ENCODE assay signal across 21 cellular contexts in genomic region chr11:72361321-72361720, GRCh38.
"Had no signal": no experiment of that assay in that cellular context is flagged by ENCODE, and none has a peak within 500 bp of the region (broad histone marks: within the 10 kb centered on the region; RNA-seq: fewer than 3 reads in every experiment).

No MANE protein-coding gene starts in this region.

- H2AFZ ChIP-seq: parathyroid adenoma had no signal

- H3K4me3 ChIP-seq: dorsolateral prefrontal cortex, lung, prostate gland, sigmoid colon, testis, tibial nerve, vagina had no signal

- H3K9ac ChIP-seq: parathyroid adenoma had no signal

- DNase-seq: dorsolateral prefrontal cortex; effector CD4-positive, alpha-beta T cell; hypothalamus; immature natural killer cell; natural killer cell; right cardiac atrium; sigmoid colon; stimulated activated CD4-positive, alpha-beta T cell treated with anti-CD3 and anti-CD28 coated beads, Interleukin-2, amount 100 ng/mL, for 24 hours; stimulated activated CD4-positive, alpha-beta T cell treated with anti-CD3 and anti-CD28 coated beads, Interleukin-4, amount 100 ng/mL, for 24 hours; stimulated activated naive CD8-positive, alpha-beta T cell treated with anti-CD3 and anti-CD28 coated beads, Interleukin-15, Interleukin-2, amounts not matched to agents 100 U/mL and 50 U/mL, for 24 hours; substantia nigra; testis had no signal

- ATAC-seq: natural killer cell; right cardiac atrium; stimulated activated memory B cell treated with anti-CD40 and anti-IgM and Interleukin-4, amounts not matched to agents 10 μg/mL and 1 μg/mL and 100 μg/mL, for 72 hours; stimulated activated naive CD8-positive, alpha-beta T cell treated with anti-CD3 and anti-CD28 coated beads, Interleukin-15, Interleukin-2, amounts not matched to agents 100 U/mL and 50 U/mL, for 24 hours had no signal

- H3K27ac ChIP-seq: dorsolateral prefrontal cortex, parathyroid adenoma, prostate gland, sigmoid colon, testis, tibial nerve, vagina had no signal

- H3K4me1 ChIP-seq: parathyroid adenoma, prostate gland, testis, tibial nerve, vagina had no signal

- H3K27me3 ChIP-seq: dorsolateral prefrontal cortex, sigmoid colon, testis, tibial nerve, vagina had no signal

- H3K79me2 ChIP-seq: parathyroid adenoma had no signal

- H3K9me3 ChIP-seq: prostate gland, sigmoid colon, testis, vagina had no signal

- H3K36me3 ChIP-seq: prostate gland, vagina had no signal

- FAIRE-seq: colon, frontal cortex, keratinocyte had no signal
